Comparison of ENCODE assay signal across 11 cellular contexts in genomic region chr20:4534315-4534714, GRCh38.
"Had no signal": no experiment of that assay in that cellular context is flagged by ENCODE, and none has a peak within 500 bp of the region (broad histone marks: within the 10 kb centered on the region; RNA-seq: fewer than 3 reads in every experiment).

No MANE protein-coding gene starts in this region.

- H3K4me3 ChIP-seq: GM23338 had no signal

- H3K4me1 Mint-ChIP-seq: GM23338, H9, IgD-negative memory B cell had no signal

- H3K4me2 ChIP-seq: GM23338, KMS-11 had no signal

- H3K27ac Mint-ChIP-seq: GM23338, H9, HFFc6, IgD-negative memory B cell had no signal

- H3K4me3 Mint-ChIP-seq: GM23338, H9, HFFc6, IgD-negative memory B cell had no signal

- DNase-seq: H9, HFFc6, KBM-7 had no signal

- H3K9me3 Mint-ChIP-seq: GM23338, H9 had no signal

- H3K9ac ChIP-seq: KMS-11 had no signal

- FAIRE-seq: H1, H54, HepG2 had no signal

- ATAC-seq: GM23338, HCT116, HepG2 had no signal

- H3K27ac ChIP-seq: HL-60, KMS-11 had no signal

- H3K36me3 Mint-ChIP-seq: IgD-negative memory B cell had no signal
